In genomic region chr1:43766086-43766784, GRCh38 we compare ENCODE assay signal across 14 cellular contexts. TPM values are rescaled to one million over a fixed set of nuclear protein-coding genes. Genes with fewer than 3 reads are reported as not detected.
DNase-seq lines count a peak whose midpoint lies in the region; ATAC-seq, FAIRE-seq and TF ChIP-seq lines count a peak whose summit lies in the region.
"Had no signal": no experiment of that assay in that cellular context is flagged by ENCODE, and none has a peak within 500 bp of the region (broad histone marks: within the 10 kb centered on the region; RNA-seq: fewer than 3 reads in every experiment).

No MANE protein-coding gene starts in this region.

- peak overlapping the region; percentile 72 for H3K4me2 ChIP-seq in GM23338
- peak overlapping the region; percentile 54 to 78 for H3K4me2 ChIP-seq in H1 (ENCODE audit: insufficient read depth in 1 of 2, low read depth in 2 of 2, low read length in 2 of 2)
- H3K4me2 ChIP-seq in mesendoderm (ENCODE audit: low read length) = peak overlapping the region; percentile 5

- H2BK120ac ChIP-seq in H1 (replicated peaks; ENCODE audit: low read depth, low read length) = peak overlapping the region; percentile 84
- peak overlapping the region; percentile 17 for H2BK120ac ChIP-seq in mesendoderm (ENCODE audit: low read depth, low read length)

- no peak for TF ChIP-seq POLR2A in H1 (IDR thresholded peaks at IDR 0.05; ENCODE audit: control extremely low read depth in 1 of 2, low read depth in 2 of 2, low read length in 2 of 2)

- no peak for TF ChIP-seq CTCF in GM23338 (conservative IDR thresholded peaks at IDR 0.05; ENCODE audit: low read depth in 2 of 2)
- no peak for TF ChIP-seq CTCF in H1 (IDR thresholded peaks at IDR 0.05; ENCODE audit: control extremely low read depth in 1 of 3, insufficient read depth in 1 of 3, low read depth in 1 of 3, low read length in 3 of 3)
- no peak for TF ChIP-seq CTCF in GM13977 (IDR thresholded peaks at IDR 0.05; ENCODE audit: extremely low read depth, insufficient read depth, missing control alignments)

- DNase-seq in GM23338 (ENCODE audit: low spot score) = peak; percentile 85
- peak; percentile 86 for DNase-seq in NCI-H82 (lab: John Stamatoyannopoulos, UW)
- DNase-seq in H1 (ENCODE audit: low read depth in 1 of 2, low spot score in 2 of 2) = peak in 1 of 2 experiments; percentile 63
- peak; percentile 86 for DNase-seq in mesendoderm
- DNase-seq in middle frontal gyrus (ENCODE audit: extremely low spot score, low spot score) = no peak
- DNase-seq in SKM-1 treated with dmso at 0.1 percent for 144 hours (lab: John Stamatoyannopoulos, UW; ENCODE audit: unreplicated experiment) = no peak
- no peak for DNase-seq in GM13977 (ENCODE audit: low spot score)
- DNase-seq: activated naive CD8-positive, alpha-beta T cell treated with anti-CD3 and anti-CD28 coated beads for 36 hours; psoas muscle; stimulated activated CD4-positive, alpha-beta T cell treated with anti-CD3 and anti-CD28 coated beads, Interleukin-4, amount 100 ng/mL, for 1 hour; stimulated activated naive CD4-positive, alpha-beta T cell had no signal

- no peaks in the 10 kb centered on the region for H3K23me2 ChIP-seq in H1 (ENCODE audit: low read depth, low read length)

- TF ChIP-seq EP300 in H1 (IDR thresholded peaks at IDR 0.05; ENCODE audit: borderline replicate concordance in 1 of 2, low read depth in 2 of 2, low read length in 2 of 2) = no peak

- no peak for TF ChIP-seq RAD21 in H1 (IDR thresholded peaks at IDR 0.05 in 1 of 2, conservative IDR thresholded peaks at IDR 0.05 in 1 of 2; ENCODE audit: low read depth in 2 of 2, low read length in 2 of 2)

- no peaks in the 10 kb centered on the region for H3K36me3 ChIP-seq in GM23338 (ENCODE audit: insufficient read depth)
- no peaks in the 10 kb centered on the region for H3K36me3 ChIP-seq in H1 (ENCODE audit: control insufficient read depth in 2 of 4, insufficient read depth in 4 of 4, low read length in 3 of 4)
- H3K36me3 ChIP-seq in mesendoderm (ENCODE audit: control insufficient read depth, insufficient read depth, low read length) = no peaks in the 10 kb centered on the region
- H3K36me3 ChIP-seq: gastroesophageal sphincter had no signal

- H3F3A ChIP-seq in GM23338 (replicated peaks; ENCODE audit: low read depth) = peaks cover 7% of the 10 kb centered on the region; the same call in 1 of the 2 replicates

- H4K5ac ChIP-seq in H1 (ENCODE audit: insufficient read length, low read depth, low read length) = peak overlapping the region; percentile 77
- no peak overlapping the region for H4K5ac ChIP-seq in mesendoderm (ENCODE audit: low read length)

- H3K4me3 ChIP-seq in GM23338 (peak overlapping the region; percentile 38), H1 (ENCODE audit: extremely low read depth in 1 of 4, insufficient read depth in 2 of 4, low read depth in 3 of 4, low read length in 4 of 4) (peak overlapping the region in 1 of 4 experiments; percentile 43; a peak in 3 of 8 replicates), mesendoderm (ENCODE audit: low read length) (no peak overlapping the region)
- H3K4me3 ChIP-seq: gastroesophageal sphincter, psoas muscle had no signal

- H3K4ac ChIP-seq in H1 (replicated peaks; ENCODE audit: insufficient read length, low read depth, low read length) (peak overlapping the region; percentile 83), mesendoderm (ENCODE audit: low read depth, low read length) (no peak overlapping the region)

- peak; percentile 88 for FAIRE-seq in H1 (lab: Jason Lieb, UNC)

- POLR2A ChIA-PET in H1 (lab: Charles Lee; ENCODE audit: partially characterized antibody) = interaction anchor here (0.6 to 5.8 kb wide), 15 partner anchors 16 to 229 kb away, joined by 3 to 89 read pairs (median 3); partner anchors contain the start of genes ARTN and ST3GAL3

- 10% methylated on average over 8 of the region's 8 CpGs; no CpG with 5 or more reads in 1 of the 2 experiments for WGBS in H1 (ENCODE audit: extremely low coverage in 1 of 2, insufficient coverage in 1 of 2, insufficient read length in 1 of 2, insufficient replicate concordance in 2 of 2, low coverage in 1 of 2, low lambda C conversion rate in 2 of 2, missing lambda C conversion rate in 1 of 2), 2 experiments
- WGBS in mesendoderm (ENCODE audit: extremely low coverage, insufficient coverage, low lambda C conversion rate) = no CpG with 5 or more reads among the region's 8 CpGs

- H2BK15ac ChIP-seq in H1 (ENCODE audit: low read length) (no peak overlapping the region; the same call in 1 of the 2 replicates), mesendoderm (replicated peaks; ENCODE audit: low read depth) (no peak overlapping the region)

- no peaks in the 10 kb centered on the region for H3K9me2 ChIP-seq in GM23338 (ENCODE audit: insufficient read depth)

- H3K27ac Mint-ChIP-seq in GM23338 = no peak overlapping the region
- H3K27ac Mint-ChIP-seq: activated naive CD8-positive, alpha-beta T cell treated with anti-CD3 and anti-CD28 coated beads for 36 hours; dendritic cell treated with granulocyte-macrophage colony-stimulating factor and Interleukin-4, amounts not matched to agents 40 ng/mL and 50 ng/mL, for 4 days had no signal

- H4K8ac ChIP-seq in H1 (ENCODE audit: extremely low read depth, insufficient read depth, low read length) (peak overlapping the region; percentile 86), mesendoderm (ENCODE audit: low read depth, low read length) (no peak overlapping the region)

- no peaks in the 10 kb centered on the region for H4K20me1 ChIP-seq in GM23338 (replicated peaks; ENCODE audit: insufficient read depth)
- H4K20me1 ChIP-seq in H1 (replicated peaks in 1 of 2; ENCODE audit: control insufficient read depth in 1 of 2, insufficient read depth in 2 of 2, low read length in 2 of 2) = no peaks in the 10 kb centered on the region

- H2AK5ac ChIP-seq in H1 (ENCODE audit: low read depth, low read length) = peak overlapping the region; percentile 57; the same call in 1 of the 2 replicates
- H2AK5ac ChIP-seq in mesendoderm (ENCODE audit: low read length) = no peak overlapping the region

- H3K9me3 Mint-ChIP-seq in GM23338 = no peaks in the 10 kb centered on the region
- H3K9me3 Mint-ChIP-seq: activated naive CD8-positive, alpha-beta T cell treated with anti-CD3 and anti-CD28 coated beads for 36 hours; dendritic cell treated with granulocyte-macrophage colony-stimulating factor and Interleukin-4, amounts not matched to agents 40 ng/mL and 50 ng/mL, for 4 days had no signal

- no peaks in the 10 kb centered on the region for H3K27me3 Mint-ChIP-seq in GM23338 (ENCODE audit: insufficient read depth, low read depth, poor library complexity)
- H3K27me3 Mint-ChIP-seq: activated naive CD8-positive, alpha-beta T cell treated with anti-CD3 and anti-CD28 coated beads for 36 hours; dendritic cell treated with granulocyte-macrophage colony-stimulating factor and Interleukin-4, amounts not matched to agents 40 ng/mL and 50 ng/mL, for 4 days had no signal

- in situ Hi-C loops in GM13977 (cut with MboI; ENCODE audit: low pct_unique_long_range_greater_than_20kb, low sequenced_read_pairs, unreplicated experiment) = loop anchor here (10.0 kb wide), 1 partner anchor 169 kb away; the partner anchor contains the start of gene ARTN

- H3K79me2 ChIP-seq in GM23338 (replicated peaks; ENCODE audit: insufficient read depth) (no peaks in the 10 kb centered on the region), H1 (ENCODE audit: control insufficient read depth in 1 of 2, insufficient read depth in 2 of 2, low read length in 2 of 2) (no peaks in the 10 kb centered on the region), mesendoderm (ENCODE audit: control insufficient read depth, insufficient read depth, low read length) (no peaks in the 10 kb centered on the region)

- H4K91ac ChIP-seq in H1 (replicated peaks; ENCODE audit: insufficient read length, low read length) = peak overlapping the region; percentile 69

- H3K27me3 ChIP-seq in GM23338 (ENCODE audit: insufficient read depth) (no peaks in the 10 kb centered on the region), H1 (replicated peaks in 1 of 4; ENCODE audit: control insufficient read depth in 3 of 4, extremely low read depth in 1 of 4, insufficient read depth in 3 of 4, low read length in 3 of 4) (no peaks in the 10 kb centered on the region), mesendoderm (ENCODE audit: insufficient read depth, low read length, poor library complexity) (no peaks in the 10 kb centered on the region)
- H3K27me3 ChIP-seq: gastroesophageal sphincter had no signal

- H3K4me1 ChIP-seq in GM23338 (ENCODE audit: insufficient read depth) (peaks cover 54% of the 10 kb centered on the region), H1 (replicated peaks in 1 of 4; ENCODE audit: control insufficient read depth in 3 of 4, insufficient read depth in 4 of 4, low read length in 3 of 4) (peaks cover 7 to 26% (median 23%) of the 10 kb centered on the region in 4 experiments), mesendoderm (ENCODE audit: control insufficient read depth, low read depth, low read length) (peaks cover 20% of the 10 kb centered on the region)

- H3K79me1 ChIP-seq in H1 (ENCODE audit: low read depth, low read length) = no peaks in the 10 kb centered on the region
- no peaks in the 10 kb centered on the region for H3K79me1 ChIP-seq in mesendoderm (ENCODE audit: low read length)

- H3K27ac ChIP-seq in GM23338 (ENCODE audit: low read depth) = peak overlapping the region; percentile 96
- H3K27ac ChIP-seq in H1 (ENCODE audit: low read depth, low read length) = peak overlapping the region; percentile 62
- H3K27ac ChIP-seq in mesendoderm (ENCODE audit: low read depth, low read length) = peak overlapping the region; percentile 3
- H3K27ac ChIP-seq: gastroesophageal sphincter, psoas muscle had no signal

- no peak overlapping the region for H3K4me3 Mint-ChIP-seq in GM23338
- H3K4me3 Mint-ChIP-seq: activated naive CD8-positive, alpha-beta T cell treated with anti-CD3 and anti-CD28 coated beads for 36 hours; dendritic cell treated with granulocyte-macrophage colony-stimulating factor and Interleukin-4, amounts not matched to agents 40 ng/mL and 50 ng/mL, for 4 days had no signal

- H3K4me1 Mint-ChIP-seq in GM23338 = peaks cover 42% of the 10 kb centered on the region

- H2AFZ ChIP-seq in GM23338 (no peak overlapping the region), H1 (ENCODE audit: low read length) (no peak overlapping the region)

- peak overlapping the region; percentile 85 for H2BK12ac ChIP-seq in H1 (ENCODE audit: low read depth, low read length)

- ATAC-seq in GM23338 = peak; percentile 67
- no peak for ATAC-seq in HG03432 (IDR thresholded peaks at IDR 0.05; ENCODE audit: unreplicated experiment)
- ATAC-seq: gastroesophageal sphincter had no signal

- no peaks in the 10 kb centered on the region for H3K36me3 Mint-ChIP-seq in GM23338 (ENCODE audit: low read depth)
- H3K36me3 Mint-ChIP-seq: activated naive CD8-positive, alpha-beta T cell treated with anti-CD3 and anti-CD28 coated beads for 36 hours had no signal

- CTCF ChIA-PET in H1 (lab: Charles Lee; ENCODE audit: partially characterized antibody) = interaction anchor here (0.6 to 13.4 kb wide), 32 partner anchors 12 to 270 kb away, joined by 3 to 618 read pairs (median 4); partner anchors contain the start of genes ARTN, DPH2 and IPO13

- peak overlapping the region; percentile 52 for H3K56ac ChIP-seq in H1 (replicated peaks; ENCODE audit: insufficient read length, low read depth, low read length)
- peak overlapping the region; percentile 65 for H3K56ac ChIP-seq in mesendoderm (ENCODE audit: low read length)

- no peak overlapping the region for H3K14ac ChIP-seq in H1 (ENCODE audit: insufficient read length)

- peak overlapping the region in 2 of 4 experiments; percentile 27 to 30; a peak in 1 of 7 replicates for H3K9ac ChIP-seq in H1 (replicated peaks in 1 of 4; ENCODE audit: extremely low read depth in 1 of 4, low read depth in 3 of 4, low read length in 3 of 4)
- H3K9ac ChIP-seq in mesendoderm (ENCODE audit: low read length) = peak overlapping the region; percentile 50

- no peak overlapping the region for H2BK20ac ChIP-seq in H1 (ENCODE audit: low read length)

- H3K18ac ChIP-seq in H1 (ENCODE audit: extremely low read depth, low read length) = peak overlapping the region; percentile 88
- H3K18ac ChIP-seq in mesendoderm (ENCODE audit: low read length) = peak overlapping the region; percentile 65

- H2BK5ac ChIP-seq in H1 (ENCODE audit: low read depth, low read length) (peak overlapping the region; percentile 97), mesendoderm (ENCODE audit: low read length) (peak overlapping the region; percentile 31)

- H3K9me3 ChIP-seq in H1 (ENCODE audit: insufficient read depth in 2 of 2, low read depth in 1 of 2, low read length in 1 of 2) = no peaks in the 10 kb centered on the region
- H3K9me3 ChIP-seq: gastroesophageal sphincter, psoas muscle had no signal

- no peak overlapping the region for H3K23ac ChIP-seq in H1 (ENCODE audit: insufficient read length)
- H3K23ac ChIP-seq in mesendoderm (ENCODE audit: low read length) = no peak overlapping the region

RNA-seq across cellular contexts. Expression of gene ST3GAL3, which starts 58.9 kb away (rescaled TPM):
- 7.0 and 21.3 TPM in 2 replicates for total RNA-seq in GM23338 (2014; rRNA removed; shearing (Covaris generic))
- polyA plus RNA-seq in GM23338 (2016; fragmentation: Nextera tagmentation; extraction: Ambion mirVana) (3.4 and 4.5 TPM in 2 replicates), H1 (2011; rRNA removed) (6.8 and 9.5 TPM in 2 replicates)
- total RNA-seq in H1 (2021; fragmentation: NEBNext Ultra II Directional; extraction: Animal tissue kit (Norgen Biotek cat#: 25700)) = 6.5 and 7.0 TPM in 2 replicates
- 5.7 TPM for polyA plus RNA-seq in H1 (2011; cell fraction: cytosol; rRNA removed)
- polyA plus RNA-seq in H1 (2011; cell fraction: nucleus; rRNA removed) = 13.1 TPM
- polyA plus RNA-seq in H1 (2012, experiment 1 of 2) = 5.3 to 8.7 TPM (median 7.7 TPM) in 4 replicates
- 4.9 TPM for polyA plus RNA-seq in H1 (2012, experiment 2 of 2)
- 4.4 TPM for polyA plus RNA-seq in H1 (2013, experiment 1 of 2)
- 4.3 TPM for polyA plus RNA-seq in H1 (2013, experiment 2 of 2)
- polyA minus RNA-seq in H1 (2011; rRNA and poly(A)+ RNA removed) = 11.9 and 12.2 TPM in 2 replicates
- polyA minus RNA-seq in H1 (2011; cell fraction: cytosol; rRNA and poly(A)+ RNA removed) = 3.2 TPM
- polyA minus RNA-seq in H1 (2011; cell fraction: nucleus; rRNA and poly(A)+ RNA removed) = 19.0 TPM
- polyA plus RNA-seq in mesendoderm (2013, experiment 1 of 2) = 2.9 TPM
- 3.0 TPM for polyA plus RNA-seq in mesendoderm (2013, experiment 2 of 2)

Comparison
In these comparisons a context has a peak if more than half of its experiments do, and no peak if none do; other contexts are left out.
1. DNase-seq: peak in GM23338 (single experiment), NCI-H82 (single experiment) and mesendoderm (single experiment); none in middle frontal gyrus (single experiment), SKM-1 treated with dmso at 0.1 percent for 144 hours (single experiment) and GM13977 (single experiment).
2. H3K27ac ChIP-seq: peak in every context shown above with its lines; median percentile 96 in GM23338; 62 in H1; 3 in mesendoderm.
3. H3K4me2 ChIP-seq: peak in every context shown above with its lines; median percentile 72 in GM23338; 66 in H1; 5 in mesendoderm.